Comparison of ENCODE assay signal across 1 cellular context in the genomic region with DNA sequence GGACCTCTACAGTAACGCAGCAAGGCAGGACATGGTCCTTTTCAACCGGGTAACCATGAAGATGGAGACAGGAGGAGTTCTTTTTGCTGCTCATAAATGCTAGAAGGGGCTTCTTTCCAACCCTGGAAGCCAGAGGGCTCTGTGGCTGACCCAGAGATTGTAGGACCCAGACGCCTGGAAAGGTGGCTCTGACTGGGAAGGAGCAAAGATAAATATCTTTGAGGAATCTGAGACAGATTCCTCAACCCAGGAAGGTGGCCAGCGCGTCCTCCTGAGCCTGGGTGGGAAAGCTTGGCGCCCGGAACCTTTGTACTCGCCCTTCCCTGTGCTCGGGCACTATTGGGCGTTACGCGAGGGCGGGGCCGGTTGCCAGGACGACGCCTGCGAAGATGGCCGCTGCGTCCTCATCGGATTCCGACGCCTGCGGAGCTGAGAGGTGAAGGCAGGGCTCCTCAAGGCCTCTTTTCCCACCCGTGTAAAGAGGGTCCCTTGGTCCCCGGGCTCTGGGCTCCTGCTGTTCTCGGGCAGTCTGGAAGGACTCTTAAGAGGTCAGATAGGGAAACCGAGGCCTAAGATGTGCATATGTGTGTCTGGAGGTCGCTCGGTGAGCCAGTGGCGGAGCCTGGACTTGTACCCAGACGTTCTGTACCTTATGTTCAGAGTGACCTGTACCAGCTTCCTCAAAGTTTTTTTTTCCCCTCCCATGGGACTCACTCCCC.
TF ChIP-seq lines count a peak whose summit lies in the region.

A gene (plus strand): TSS at position 365 of the 719 bp plus-strand sequence. CDS start 25 bp downstream, at position 390.

TF ChIP-seq in K562, 482 proteins besides CTCF, POLR2A, EP300 and RAD21 (continued from another document and continues in another):
- TF ChIP-seq, protein P1, sequence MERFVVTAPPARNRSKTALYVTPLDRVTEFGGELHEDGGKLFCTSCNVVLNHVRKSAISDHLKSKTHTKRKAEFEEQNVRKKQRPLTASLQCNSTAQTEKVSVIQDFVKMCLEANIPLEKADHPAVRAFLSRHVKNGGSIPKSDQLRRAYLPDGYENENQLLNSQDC (CRISPR knock-in tag; IDR thresholded peaks at IDR 0.05): no peak
- TF ChIP-seq HDAC6 (IDR thresholded peaks at IDR 0.05; ENCODE audit: low read depth, low read length) (no peak), SRF (CRISPR knock-in tag; IDR thresholded peaks at IDR 0.05) (no peak), PHB2 (IDR thresholded peaks at IDR 0.05; ENCODE audit: low read depth) (no peak), FOXM1 (IDR thresholded peaks at IDR 0.05; ENCODE audit: low read depth) (no peak), FOXM1 (CRISPR knock-in tag; IDR thresholded peaks at IDR 0.05; ENCODE audit: low read depth) (no peak), MEF2D (tag; conservative IDR thresholded peaks at IDR 0.05; ENCODE audit: low read depth) (no peak), HDAC2 (IDR thresholded peaks at IDR 0.05) (peak; percentile 56; the same call in 1 of the 2 replicates), NUFIP1 (IDR thresholded peaks at IDR 0.05; ENCODE audit: partially characterized antibody) (no peak), TCF3 (CRISPR knock-in tag; IDR thresholded peaks at IDR 0.05) (no peak; the same call in 1 of the 2 replicates), IRF2 (CRISPR knock-in tag; IDR thresholded peaks at IDR 0.05) (no peak), XRCC5 (IDR thresholded peaks at IDR 0.05; ENCODE audit: low read depth, low read length) (peak; percentile 98), CBFA2T3 (IDR thresholded peaks at IDR 0.05) (no peak), RAD51 (IDR thresholded peaks at IDR 0.05; ENCODE audit: borderline replicate concordance, low read depth) (no peak), ZNF311 (CRISPR knock-in tag; IDR thresholded peaks at IDR 0.05) (no peak), ATF7 (IDR thresholded peaks at IDR 0.05) (peak; percentile 71), SP1 (CRISPR knock-in tag; IDR thresholded peaks at IDR 0.05) (peak; percentile 100), MCM7 (IDR thresholded peaks at IDR 0.05) (no peak), ELF1 (tag; IDR thresholded peaks at IDR 0.05) (no peak), HNRNPH1 (optimal IDR thresholded peaks at IDR 0.05; ENCODE audit: low read depth, low read length) (no peak), CHD1 (IDR thresholded peaks at IDR 0.05; ENCODE audit: low read length) (no peak), ZNF12 (CRISPR knock-in tag; IDR thresholded peaks at IDR 0.05) (peak; percentile 46; the same call in 1 of the 2 replicates), PRPF4 (IDR thresholded peaks at IDR 0.05; ENCODE audit: insufficient read depth, low read depth, low read length, poor library complexity, severe bottlenecking) (no peak), PCBP1 (IDR thresholded peaks at IDR 0.05; ENCODE audit: low read depth, low read length, poor library complexity, severe bottlenecking) (no peak), ILK (tag; IDR thresholded peaks at IDR 0.05; ENCODE audit: borderline replicate concordance, low read depth) (no peak), ZNF146 (CRISPR knock-in tag; IDR thresholded peaks at IDR 0.05; ENCODE audit: unreplicated experiment) (no peak), RBM25 (IDR thresholded peaks at IDR 0.05; ENCODE audit: low read depth, low read length, severe bottlenecking) (no peak), SOX6 (IDR thresholded peaks at IDR 0.05) (peak; percentile 66; the same call in 1 of the 2 replicates), ZNF316 (IDR thresholded peaks at IDR 0.05) (no peak), MAFF (IDR thresholded peaks at IDR 0.05; ENCODE audit: low read length) (no peak), POLR2G (IDR thresholded peaks at IDR 0.05; ENCODE audit: low read depth, low read length) (peak; percentile 85), SMARCA5 (IDR thresholded peaks at IDR 0.05) (no peak), PHF8 (IDR thresholded peaks at IDR 0.05; ENCODE audit: borderline replicate concordance, low read length) (peak; percentile 92), BRD4 (IDR thresholded peaks at IDR 0.05) (no peak), CREB1 (IDR thresholded peaks at IDR 0.05) (no peak), CREB1 (CRISPR knock-in tag; IDR thresholded peaks at IDR 0.05) (no peak), ZNF589 (CRISPR knock-in tag; IDR thresholded peaks at IDR 0.05; ENCODE audit: low read depth) (no peak), TRIM24 (IDR thresholded peaks at IDR 0.05) (peak in 1 of 2 experiments; percentile 98; a peak in 2 of 4 replicates), MBD2 (IDR thresholded peaks at IDR 0.05; ENCODE audit: borderline replicate concordance, low read depth) (peak; percentile 83; the same call in 1 of the 2 replicates), RHOXF2B (CRISPR knock-in tag; conservative IDR thresholded peaks at IDR 0.05) (no peak)
- TF ChIP-seq, protein P2, sequence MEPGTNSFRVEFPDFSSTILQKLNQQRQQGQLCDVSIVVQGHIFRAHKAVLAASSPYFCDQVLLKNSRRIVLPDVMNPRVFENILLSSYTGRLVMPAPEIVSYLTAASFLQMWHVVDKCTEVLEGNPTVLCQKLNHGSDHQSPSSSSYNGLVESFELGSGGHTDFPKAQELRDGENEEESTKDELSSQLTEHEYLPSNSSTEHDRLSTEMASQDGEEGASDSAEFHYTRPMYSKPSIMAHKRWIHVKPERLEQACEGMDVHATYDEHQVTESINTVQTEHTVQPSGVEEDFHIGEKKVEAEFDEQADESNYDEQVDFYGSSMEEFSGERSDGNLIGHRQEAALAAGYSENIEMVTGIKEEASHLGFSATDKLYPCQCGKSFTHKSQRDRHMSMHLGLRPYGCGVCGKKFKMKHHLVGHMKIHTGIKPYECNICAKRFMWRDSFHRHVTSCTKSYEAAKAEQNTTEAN (CRISPR knock-in tag; IDR thresholded peaks at IDR 0.05): no peak
- TF ChIP-seq, protein P3, sequence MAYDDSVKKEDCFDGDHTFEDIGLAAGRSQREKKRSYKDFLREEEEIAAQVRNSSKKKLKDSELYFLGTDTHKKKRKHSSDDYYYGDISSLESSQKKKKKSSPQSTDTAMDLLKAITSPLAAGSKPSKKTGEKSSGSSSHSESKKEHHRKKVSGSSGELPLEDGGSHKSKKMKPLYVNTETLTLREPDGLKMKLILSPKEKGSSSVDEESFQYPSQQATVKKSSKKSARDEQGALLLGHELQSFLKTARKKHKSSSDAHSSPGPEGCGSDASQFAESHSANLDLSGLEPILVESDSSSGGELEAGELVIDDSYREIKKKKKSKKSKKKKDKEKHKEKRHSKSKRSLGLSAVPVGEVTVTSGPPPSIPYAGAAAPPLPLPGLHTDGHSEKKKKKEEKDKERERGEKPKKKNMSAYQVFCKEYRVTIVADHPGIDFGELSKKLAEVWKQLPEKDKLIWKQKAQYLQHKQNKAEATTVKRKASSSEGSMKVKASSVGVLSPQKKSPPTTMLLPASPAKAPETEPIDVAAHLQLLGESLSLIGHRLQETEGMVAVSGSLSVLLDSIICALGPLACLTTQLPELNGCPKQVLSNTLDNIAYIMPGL (CRISPR knock-in tag; IDR thresholded peaks at IDR 0.05): no peak
- TF ChIP-seq, protein P4, sequence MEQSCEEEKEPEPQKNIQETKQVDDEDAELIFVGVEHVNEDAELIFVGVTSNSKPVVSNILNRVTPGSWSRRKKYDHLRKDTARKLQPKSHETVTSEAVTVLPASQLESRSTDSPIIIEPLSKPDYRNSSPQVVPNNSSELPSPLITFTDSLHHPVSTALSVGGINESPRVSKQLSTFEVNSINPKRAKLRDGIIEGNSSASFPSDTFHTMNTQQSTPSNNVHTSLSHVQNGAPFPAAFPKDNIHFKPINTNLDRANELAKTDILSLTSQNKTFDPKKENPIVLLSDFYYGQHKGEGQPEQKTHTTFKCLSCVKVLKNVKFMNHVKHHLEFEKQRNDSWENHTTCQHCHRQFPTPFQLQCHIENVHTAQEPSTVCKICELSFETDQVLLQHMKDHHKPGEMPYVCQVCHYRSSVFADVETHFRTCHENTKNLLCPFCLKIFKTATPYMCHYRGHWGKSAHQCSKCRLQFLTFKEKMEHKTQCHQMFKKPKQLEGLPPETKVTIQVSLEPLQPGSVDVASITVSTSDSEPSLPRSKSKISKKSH (CRISPR knock-in tag; IDR thresholded peaks at IDR 0.05): no peak
- TF ChIP-seq, protein P5, sequence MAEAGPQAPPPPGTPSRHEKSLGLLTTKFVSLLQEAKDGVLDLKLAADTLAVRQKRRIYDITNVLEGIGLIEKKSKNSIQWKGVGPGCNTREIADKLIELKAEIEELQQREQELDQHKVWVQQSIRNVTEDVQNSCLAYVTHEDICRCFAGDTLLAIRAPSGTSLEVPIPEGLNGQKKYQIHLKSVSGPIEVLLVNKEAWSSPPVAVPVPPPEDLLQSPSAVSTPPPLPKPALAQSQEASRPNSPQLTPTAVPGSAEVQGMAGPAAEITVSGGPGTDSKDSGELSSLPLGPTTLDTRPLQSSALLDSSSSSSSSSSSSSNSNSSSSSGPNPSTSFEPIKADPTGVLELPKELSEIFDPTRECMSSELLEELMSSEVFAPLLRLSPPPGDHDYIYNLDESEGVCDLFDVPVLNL (CRISPR knock-in tag; IDR thresholded peaks at IDR 0.05; ENCODE audit: low read depth): no peak
- TF ChIP-seq, protein P6, sequence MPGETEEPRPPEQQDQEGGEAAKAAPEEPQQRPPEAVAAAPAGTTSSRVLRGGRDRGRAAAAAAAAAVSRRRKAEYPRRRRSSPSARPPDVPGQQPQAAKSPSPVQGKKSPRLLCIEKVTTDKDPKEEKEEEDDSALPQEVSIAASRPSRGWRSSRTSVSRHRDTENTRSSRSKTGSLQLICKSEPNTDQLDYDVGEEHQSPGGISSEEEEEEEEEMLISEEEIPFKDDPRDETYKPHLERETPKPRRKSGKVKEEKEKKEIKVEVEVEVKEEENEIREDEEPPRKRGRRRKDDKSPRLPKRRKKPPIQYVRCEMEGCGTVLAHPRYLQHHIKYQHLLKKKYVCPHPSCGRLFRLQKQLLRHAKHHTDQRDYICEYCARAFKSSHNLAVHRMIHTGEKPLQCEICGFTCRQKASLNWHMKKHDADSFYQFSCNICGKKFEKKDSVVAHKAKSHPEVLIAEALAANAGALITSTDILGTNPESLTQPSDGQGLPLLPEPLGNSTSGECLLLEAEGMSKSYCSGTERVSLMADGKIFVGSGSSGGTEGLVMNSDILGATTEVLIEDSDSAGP (CRISPR knock-in tag; IDR thresholded peaks at IDR 0.05): 0 out of 2 replicates have a peak, but pooled peaks have one; percentile 18
- TF ChIP-seq, protein P7, sequence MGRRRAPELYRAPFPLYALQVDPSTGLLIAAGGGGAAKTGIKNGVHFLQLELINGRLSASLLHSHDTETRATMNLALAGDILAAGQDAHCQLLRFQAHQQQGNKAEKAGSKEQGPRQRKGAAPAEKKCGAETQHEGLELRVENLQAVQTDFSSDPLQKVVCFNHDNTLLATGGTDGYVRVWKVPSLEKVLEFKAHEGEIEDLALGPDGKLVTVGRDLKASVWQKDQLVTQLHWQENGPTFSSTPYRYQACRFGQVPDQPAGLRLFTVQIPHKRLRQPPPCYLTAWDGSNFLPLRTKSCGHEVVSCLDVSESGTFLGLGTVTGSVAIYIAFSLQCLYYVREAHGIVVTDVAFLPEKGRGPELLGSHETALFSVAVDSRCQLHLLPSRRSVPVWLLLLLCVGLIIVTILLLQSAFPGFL (CRISPR knock-in tag; IDR thresholded peaks at IDR 0.05): no peak; the same call in 1 of the 2 replicates
- TF ChIP-seq, protein P8, sequence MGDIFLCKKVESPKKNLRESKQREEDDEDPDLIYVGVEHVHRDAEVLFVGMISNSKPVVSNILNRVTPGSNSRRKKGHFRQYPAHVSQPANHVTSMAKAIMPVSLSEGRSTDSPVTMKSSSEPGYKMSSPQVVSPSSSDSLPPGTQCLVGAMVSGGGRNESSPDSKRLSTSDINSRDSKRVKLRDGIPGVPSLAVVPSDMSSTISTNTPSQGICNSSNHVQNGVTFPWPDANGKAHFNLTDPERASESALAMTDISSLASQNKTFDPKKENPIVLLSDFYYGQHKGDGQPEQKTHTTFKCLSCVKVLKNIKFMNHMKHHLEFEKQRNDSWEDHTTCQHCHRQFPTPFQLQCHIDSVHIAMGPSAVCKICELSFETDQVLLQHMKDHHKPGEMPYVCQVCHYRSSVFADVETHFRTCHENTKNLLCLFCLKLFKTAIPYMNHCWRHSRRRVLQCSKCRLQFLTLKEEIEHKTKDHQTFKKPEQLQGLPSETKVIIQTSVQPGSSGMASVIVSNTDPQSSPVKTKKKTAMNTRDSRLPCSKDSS (IDR thresholded peaks at IDR 0.05; ENCODE audit: low read depth, partially characterized antibody): no peak
- TF ChIP-seq, protein P9, sequence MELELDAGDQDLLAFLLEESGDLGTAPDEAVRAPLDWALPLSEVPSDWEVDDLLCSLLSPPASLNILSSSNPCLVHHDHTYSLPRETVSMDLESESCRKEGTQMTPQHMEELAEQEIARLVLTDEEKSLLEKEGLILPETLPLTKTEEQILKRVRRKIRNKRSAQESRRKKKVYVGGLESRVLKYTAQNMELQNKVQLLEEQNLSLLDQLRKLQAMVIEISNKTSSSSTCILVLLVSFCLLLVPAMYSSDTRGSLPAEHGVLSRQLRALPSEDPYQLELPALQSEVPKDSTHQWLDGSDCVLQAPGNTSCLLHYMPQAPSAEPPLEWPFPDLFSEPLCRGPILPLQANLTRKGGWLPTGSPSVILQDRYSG (tag; conservative IDR thresholded peaks at IDR 0.05; ENCODE audit: low read depth): no peak
- TF ChIP-seq, protein P10, sequence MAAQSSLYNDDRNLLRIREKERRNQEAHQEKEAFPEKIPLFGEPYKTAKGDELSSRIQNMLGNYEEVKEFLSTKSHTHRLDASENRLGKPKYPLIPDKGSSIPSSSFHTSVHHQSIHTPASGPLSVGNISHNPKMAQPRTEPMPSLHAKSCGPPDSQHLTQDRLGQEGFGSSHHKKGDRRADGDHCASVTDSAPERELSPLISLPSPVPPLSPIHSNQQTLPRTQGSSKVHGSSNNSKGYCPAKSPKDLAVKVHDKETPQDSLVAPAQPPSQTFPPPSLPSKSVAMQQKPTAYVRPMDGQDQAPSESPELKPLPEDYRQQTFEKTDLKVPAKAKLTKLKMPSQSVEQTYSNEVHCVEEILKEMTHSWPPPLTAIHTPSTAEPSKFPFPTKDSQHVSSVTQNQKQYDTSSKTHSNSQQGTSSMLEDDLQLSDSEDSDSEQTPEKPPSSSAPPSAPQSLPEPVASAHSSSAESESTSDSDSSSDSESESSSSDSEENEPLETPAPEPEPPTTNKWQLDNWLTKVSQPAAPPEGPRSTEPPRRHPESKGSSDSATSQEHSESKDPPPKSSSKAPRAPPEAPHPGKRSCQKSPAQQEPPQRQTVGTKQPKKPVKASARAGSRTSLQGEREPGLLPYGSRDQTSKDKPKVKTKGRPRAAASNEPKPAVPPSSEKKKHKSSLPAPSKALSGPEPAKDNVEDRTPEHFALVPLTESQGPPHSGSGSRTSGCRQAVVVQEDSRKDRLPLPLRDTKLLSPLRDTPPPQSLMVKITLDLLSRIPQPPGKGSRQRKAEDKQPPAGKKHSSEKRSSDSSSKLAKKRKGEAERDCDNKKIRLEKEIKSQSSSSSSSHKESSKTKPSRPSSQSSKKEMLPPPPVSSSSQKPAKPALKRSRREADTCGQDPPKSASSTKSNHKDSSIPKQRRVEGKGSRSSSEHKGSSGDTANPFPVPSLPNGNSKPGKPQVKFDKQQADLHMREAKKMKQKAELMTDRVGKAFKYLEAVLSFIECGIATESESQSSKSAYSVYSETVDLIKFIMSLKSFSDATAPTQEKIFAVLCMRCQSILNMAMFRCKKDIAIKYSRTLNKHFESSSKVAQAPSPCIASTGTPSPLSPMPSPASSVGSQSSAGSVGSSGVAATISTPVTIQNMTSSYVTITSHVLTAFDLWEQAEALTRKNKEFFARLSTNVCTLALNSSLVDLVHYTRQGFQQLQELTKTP (IDR thresholded peaks at IDR 0.05; ENCODE audit: low read depth in 1 of 2, partially characterized antibody in 2 of 2): no peak
- TF ChIP-seq, protein P11, sequence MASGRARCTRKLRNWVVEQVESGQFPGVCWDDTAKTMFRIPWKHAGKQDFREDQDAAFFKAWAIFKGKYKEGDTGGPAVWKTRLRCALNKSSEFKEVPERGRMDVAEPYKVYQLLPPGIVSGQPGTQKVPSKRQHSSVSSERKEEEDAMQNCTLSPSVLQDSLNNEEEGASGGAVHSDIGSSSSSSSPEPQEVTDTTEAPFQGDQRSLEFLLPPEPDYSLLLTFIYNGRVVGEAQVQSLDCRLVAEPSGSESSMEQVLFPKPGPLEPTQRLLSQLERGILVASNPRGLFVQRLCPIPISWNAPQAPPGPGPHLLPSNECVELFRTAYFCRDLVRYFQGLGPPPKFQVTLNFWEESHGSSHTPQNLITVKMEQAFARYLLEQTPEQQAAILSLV (tag; IDR thresholded peaks at IDR 0.05): no peak
